In genomic region chr5:139650031-139650688, GRCh38 we compare ENCODE assay signal across 8 cellular contexts. TPM values are rescaled to one million over a fixed set of nuclear protein-coding genes. Genes with fewer than 3 reads are reported as not detected.
DNase-seq lines count a peak whose midpoint lies in the region; ATAC-seq and TF ChIP-seq lines count a peak whose summit lies in the region.

No MANE protein-coding gene starts in this region.

- H2AFZ ChIP-seq in OCI-LY3 (ENCODE audit: low read depth, low read length), result no peak overlapping the region

- ATAC-seq in upper lobe of left lung (ENCODE audit: low FRiP score in 2 of 2), result no peak
- ATAC-seq in foreskin keratinocyte, result no peak

- peaks cover 34% of the 10 kb centered on the region for H4K20me1 ChIP-seq in OCI-LY3 (ENCODE audit: insufficient read depth, low read length)

- WGBS in upper lobe of left lung, 2 donors, result 0% methylated on average over 8 to 45 of the region's 48 CpGs

- peaks cover 77% of the 10 kb centered on the region for H3K79me2 ChIP-seq in OCI-LY3 (ENCODE audit: low read length)

- H3K27me3 ChIP-seq in OCI-LY3 (ENCODE audit: low read depth, low read length) (peaks cover 6% of the 10 kb centered on the region; the same call in 1 of the 2 replicates), upper lobe of left lung (peaks cover 0 to 7% (median 0%) of the 10 kb centered on the region in 4 donors), foreskin keratinocyte (peaks cover 58% of the 10 kb centered on the region)

- H3K36me3 ChIP-seq in OCI-LY3 (replicated peaks; ENCODE audit: low read depth, low read length), result no peaks in the 10 kb centered on the region
- no peaks in the 10 kb centered on the region for H3K36me3 ChIP-seq in upper lobe of left lung

- peak; percentile 25 for TF ChIP-seq CTCF in OCI-LY3 (IDR thresholded peaks at IDR 0.05; ENCODE audit: low read depth, low read length)
- TF ChIP-seq CTCF in upper lobe of left lung (IDR thresholded peaks at IDR 0.05), result peak; percentile 24 to 61 (median 38)
- TF ChIP-seq CTCF in foreskin keratinocyte (conservative IDR thresholded peaks at IDR 0.05), result no peak

- TF ChIP-seq POLR2A in upper lobe of left lung (IDR thresholded peaks at IDR 0.05), result no peak

- H3K4me1 ChIP-seq in OCI-LY3 (ENCODE audit: low read length), result peaks cover 53% of the 10 kb centered on the region
- H3K4me1 ChIP-seq in upper lobe of left lung, result peaks cover 66 to 84% (median 71%) of the 10 kb centered on the region in 4 donors
- H3K4me1 ChIP-seq in foreskin keratinocyte, result no peaks in the 10 kb centered on the region

- peak overlapping the region; percentile 98 for H3K4me2 ChIP-seq in OCI-LY3 (ENCODE audit: low read length)

- peak overlapping the region; percentile 84 for H3K4me3 ChIP-seq in GM08714 (ENCODE audit: low read length)
- H3K4me3 ChIP-seq in OCI-LY3 (ENCODE audit: low read length), result peak overlapping the region; percentile 88
- peak overlapping the region; percentile 66 to 96 (median 88) for H3K4me3 ChIP-seq in upper lobe of left lung

- TF ChIP-seq EP300 in upper lobe of left lung (IDR thresholded peaks at IDR 0.05), result no peak

- H3K9me3 ChIP-seq in OCI-LY3 (ENCODE audit: insufficient read depth, low read length), result no peaks in the 10 kb centered on the region
- H3K9me3 ChIP-seq in upper lobe of left lung, result no peaks in the 10 kb centered on the region

- H3K9ac ChIP-seq in OCI-LY3 (ENCODE audit: low read length), result peak overlapping the region; percentile 93

- H3K27ac ChIP-seq in OCI-LY3 (ENCODE audit: low read length) (peak overlapping the region; percentile 87), upper lobe of left lung (peak overlapping the region; percentile 77 to 95 (median 89)), foreskin keratinocyte (no peak overlapping the region)

- DNase-seq in dermis blood vessel endothelial cell, result peak; percentile 58
- DNase-seq in midbrain (lab: John Stamatoyannopoulos, UW), result peak; percentile 51
- peak in 1 of 2 donors; percentile 91 for DNase-seq in upper lobe of left lung
- no peak for DNase-seq in foreskin keratinocyte
- DNase-seq in NK-92 treated with Interleukin-12 subunit alpha and Interleukin-12 subunit beta, amount 100 ng/mL, for 24 hours (lab: John Stamatoyannopoulos, UW), result no peak
- DNase-seq in GM19238 (ENCODE audit: insufficient read length, low spot score), result no peak

RNA-seq across cellular contexts. Expression of gene CXXC5, which starts 2.0 kb away (rescaled TPM):
- 29.6 and 36.1 TPM in 2 replicates for total RNA-seq in dermis blood vessel endothelial cell
- 10 to 100 TPM; 25.7 to 39.5 (median 33.0) TPM for total RNA-seq in upper lobe of left lung
- total RNA-seq in foreskin keratinocyte, result 1.0 and 1.2 TPM in 2 replicates
- 0.84 and 0.94 TPM in 2 replicates for polyA plus RNA-seq in foreskin keratinocyte

Comparison
In these comparisons a context has a peak if more than half of its experiments do, and no peak if none do; other contexts are left out.
1. DNase-seq: peak in dermis blood vessel endothelial cell (single experiment) and midbrain (single experiment); none in foreskin keratinocyte (0 of 2), NK-92 treated with Interleukin-12 subunit alpha and Interleukin-12 subunit beta, amount 100 ng/mL, for 24 hours (single experiment) and GM19238 (single experiment).
2. RNA of gene CXXC5, which starts 2.0 kb away (total RNA-seq): 29.6 to 36.1 TPM in dermis blood vessel endothelial cell and 25.7 to 39.5 TPM in upper lobe of left lung; 1.0 to 1.2 TPM in foreskin keratinocyte; every median in the first group is over 10 times any median in the second.
3. Peak in every context shown above with its lines, with median percentiles within 50 percentile points of each other: H3K4me3 ChIP-seq.